Comparison of ENCODE assay signal across 18 cellular contexts in genomic region chr1:76256289-76257223, GRCh38.
A peak's percentile ranks its signal among the peaks of the same experiment; 100 is the strongest.
DNase-seq lines count a peak whose midpoint lies in the region; ATAC-seq, FAIRE-seq and TF ChIP-seq lines count a peak whose summit lies in the region.
"Had no signal": no experiment of that assay in that cellular context is flagged by ENCODE, and none has a peak within 500 bp of the region (broad histone marks: within the 10 kb centered on the region; RNA-seq: fewer than 3 reads in every experiment).

No MANE protein-coding gene starts in this region.

- peaks cover 3% of the 10 kb centered on the region for H3K9me3 Mint-ChIP-seq in activated T-cell treated with anti-CD3 and anti-CD28 coated beads, Interleukin-2, amount 50 U/mL, for 24 hours
- peaks cover 3% of the 10 kb centered on the region for H3K9me3 Mint-ChIP-seq in activated T-helper 1 cell treated with anti-CD3 and anti-CD28 coated beads, Interleukin-12 subunit alpha, Interleukin-12 subunit beta, Interleukin-2, Interleukin-4 antibody, amounts not matched to agents 30 ng/mL and 10 ng/mL and 1 ng/mL, durations not matched to agents 14 hours and 24 hours and 36 hours
- H3K9me3 Mint-ChIP-seq in neural progenitor cell = no peaks in the 10 kb centered on the region

- H3K4me1 ChIP-seq in neural progenitor cell = peaks cover 15% of the 10 kb centered on the region
- no peaks in the 10 kb centered on the region for H3K4me1 ChIP-seq in Peyer's patch
- H3K4me1 ChIP-seq: right lobe of liver, vagina had no signal

- no peak overlapping the region for H3K4me2 ChIP-seq in neural progenitor cell

- intact Hi-C loops in activated T-helper 1 cell treated with anti-CD3 and anti-CD28 coated beads, Interleukin-12 subunit alpha, Interleukin-12 subunit beta, Interleukin-2, Interleukin-4 antibody, amounts not matched to agents 30 ng/mL and 10 ng/mL and 1 ng/mL, durations not matched to agents 14 hours and 24 hours and 36 hours (cut with micrococcal nuclease) = loop anchor here (10.0 kb wide), 2 partner anchors 102 to 238 kb away; no protein-coding TSS in a partner anchor

- H3K36me3 ChIP-seq in neural progenitor cell = no peaks in the 10 kb centered on the region
- H3K36me3 ChIP-seq in Peyer's patch = no peaks in the 10 kb centered on the region
- H3K36me3 ChIP-seq: brain microvascular endothelial cell, right lobe of liver, vagina had no signal

- H3K4me1 Mint-ChIP-seq in activated T-cell treated with anti-CD3 and anti-CD28 coated beads, Interleukin-2, amount 50 U/mL, for 24 hours (ENCODE audit: low read depth) = peaks cover 78% of the 10 kb centered on the region
- H3K4me1 Mint-ChIP-seq in activated T-helper 1 cell treated with anti-CD3 and anti-CD28 coated beads, Interleukin-12 subunit alpha, Interleukin-12 subunit beta, Interleukin-2, Interleukin-4 antibody, amounts not matched to agents 30 ng/mL and 10 ng/mL and 1 ng/mL, durations not matched to agents 14 hours and 24 hours and 36 hours (ENCODE audit: low read depth) = peaks cover 63% of the 10 kb centered on the region
- H3K4me1 Mint-ChIP-seq in neural progenitor cell = peaks cover 44% of the 10 kb centered on the region

- no peak for FAIRE-seq in D721Med (lab: Jason Lieb, UNC)

- H3K4me3 Mint-ChIP-seq in activated T-cell treated with anti-CD3 and anti-CD28 coated beads, Interleukin-2, amount 50 U/mL, for 24 hours = peak overlapping the region; percentile 33
- H3K4me3 Mint-ChIP-seq in activated T-helper 1 cell treated with anti-CD3 and anti-CD28 coated beads, Interleukin-12 subunit alpha, Interleukin-12 subunit beta, Interleukin-2, Interleukin-4 antibody, amounts not matched to agents 30 ng/mL and 10 ng/mL and 1 ng/mL, durations not matched to agents 14 hours and 24 hours and 36 hours = no peak overlapping the region
- H3K4me3 Mint-ChIP-seq in neural progenitor cell = no peak overlapping the region

- H3K27me3 ChIP-seq in neural progenitor cell = no peaks in the 10 kb centered on the region
- H3K27me3 ChIP-seq in Peyer's patch = no peaks in the 10 kb centered on the region
- H3K27me3 ChIP-seq: brain microvascular endothelial cell, right lobe of liver, vagina had no signal

- H3K9ac ChIP-seq in neural progenitor cell = no peak overlapping the region

- no peaks in the 10 kb centered on the region for H3K36me3 Mint-ChIP-seq in activated T-cell treated with anti-CD3 and anti-CD28 coated beads, Interleukin-2, amount 50 U/mL, for 24 hours (ENCODE audit: low read depth)
- peaks cover 2% of the 10 kb centered on the region for H3K36me3 Mint-ChIP-seq in activated T-helper 1 cell treated with anti-CD3 and anti-CD28 coated beads, Interleukin-12 subunit alpha, Interleukin-12 subunit beta, Interleukin-2, Interleukin-4 antibody, amounts not matched to agents 30 ng/mL and 10 ng/mL and 1 ng/mL, durations not matched to agents 14 hours and 24 hours and 36 hours (ENCODE audit: low read depth)
- H3K36me3 Mint-ChIP-seq in neural progenitor cell = no peaks in the 10 kb centered on the region

- H3K27ac Mint-ChIP-seq in activated T-cell treated with anti-CD3 and anti-CD28 coated beads, Interleukin-2, amount 50 U/mL, for 24 hours = peak overlapping the region; percentile 73
- H3K27ac Mint-ChIP-seq in activated T-helper 1 cell treated with anti-CD3 and anti-CD28 coated beads, Interleukin-12 subunit alpha, Interleukin-12 subunit beta, Interleukin-2, Interleukin-4 antibody, amounts not matched to agents 30 ng/mL and 10 ng/mL and 1 ng/mL, durations not matched to agents 14 hours and 24 hours and 36 hours = peak overlapping the region; percentile 56
- peak overlapping the region; percentile 48 for H3K27ac Mint-ChIP-seq in neural progenitor cell

- no peaks in the 10 kb centered on the region for H3K27me3 Mint-ChIP-seq in activated T-cell treated with anti-CD3 and anti-CD28 coated beads, Interleukin-2, amount 50 U/mL, for 24 hours
- peaks cover 3% of the 10 kb centered on the region for H3K27me3 Mint-ChIP-seq in activated T-helper 1 cell treated with anti-CD3 and anti-CD28 coated beads, Interleukin-12 subunit alpha, Interleukin-12 subunit beta, Interleukin-2, Interleukin-4 antibody, amounts not matched to agents 30 ng/mL and 10 ng/mL and 1 ng/mL, durations not matched to agents 14 hours and 24 hours and 36 hours (ENCODE audit: insufficient read depth)
- no peaks in the 10 kb centered on the region for H3K27me3 Mint-ChIP-seq in neural progenitor cell (ENCODE audit: insufficient read depth, low read depth)

- H4K20me1 ChIP-seq in neural progenitor cell (ENCODE audit: low read depth) = no peaks in the 10 kb centered on the region

- no peak for DNase-seq in activated T-cell treated with anti-CD3 and anti-CD28 coated beads, Interleukin-2, amount 50 U/mL, for 24 hours
- DNase-seq in activated T-cell treated with anti-CD3 and anti-CD28 coated beads for 4 hours (no peak), neural progenitor cell (ENCODE audit: low spot score) (no peak), D721Med (ENCODE audit: insufficient read length, low spot score) (no peak), Peyer's patch (no peak)
- DNase-seq in Jurkat, Clone E6-1 (ENCODE audit: low read depth, low spot score) = peak; percentile 17
- no peak for DNase-seq in activated T-helper 1 cell treated with anti-CD3 and anti-CD28 coated beads, Interleukin-12 subunit alpha, Interleukin-12 subunit beta, Interleukin-2, Interleukin-4 antibody, amounts not matched to agents 30 ng/mL and 10 ng/mL and 1 ng/mL, durations not matched to agents 14 hours and 24 hours and 36 hours (ENCODE audit: low spot score)
- DNase-seq: activated gamma-delta T cell treated with Interleukin-2 at 50 U/mL for 16 hours, brain microvascular endothelial cell, COR-L47, NCI-H1694 treated with DMSO at 0.1 percent for 48 hours, NCI-H774, right lobe of liver had no signal

- TF ChIP-seq POLR2A in Peyer's patch (IDR thresholded peaks at IDR 0.05) = no peak

- H3K4me3 ChIP-seq in Jurkat, Clone E6-1 (ENCODE audit: low read length) = no peak overlapping the region
- no peak overlapping the region for H3K4me3 ChIP-seq in neural progenitor cell
- no peak overlapping the region for H3K4me3 ChIP-seq in Peyer's patch
- H3K4me3 ChIP-seq: right lobe of liver, vagina had no signal

- no peak overlapping the region for H2AFZ ChIP-seq in neural progenitor cell (replicated peaks)

- no peaks in the 10 kb centered on the region for H3K9me3 ChIP-seq in neural progenitor cell (ENCODE audit: low read depth)
- no peaks in the 10 kb centered on the region for H3K9me3 ChIP-seq in Peyer's patch
- H3K9me3 ChIP-seq: right lobe of liver, vagina had no signal

- H3K27ac ChIP-seq in neural progenitor cell = no peak overlapping the region
- no peak overlapping the region for H3K27ac ChIP-seq in Peyer's patch
- H3K27ac ChIP-seq: brain microvascular endothelial cell, vagina had no signal

- no peaks in the 10 kb centered on the region for H3K79me2 ChIP-seq in neural progenitor cell (ENCODE audit: low read depth)

- ATAC-seq in HG02981 (IDR thresholded peaks at IDR 0.05; ENCODE audit: unreplicated experiment) = no peak
- ATAC-seq: esophagus mucosa, left lobe of liver, Panc1 had no signal

- no peaks in the 10 kb centered on the region for H3F3A ChIP-seq in neural progenitor cell (ENCODE audit: low read depth)

- no peak for TF ChIP-seq CTCF in neural progenitor cell (IDR thresholded peaks at IDR 0.05)
- no peak for TF ChIP-seq CTCF in D721Med (IDR thresholded peaks at IDR 0.05; ENCODE audit: insufficient read depth, missing control alignments)
- TF ChIP-seq CTCF in Peyer's patch (IDR thresholded peaks at IDR 0.05) = no peak
